In the genomic region with DNA sequence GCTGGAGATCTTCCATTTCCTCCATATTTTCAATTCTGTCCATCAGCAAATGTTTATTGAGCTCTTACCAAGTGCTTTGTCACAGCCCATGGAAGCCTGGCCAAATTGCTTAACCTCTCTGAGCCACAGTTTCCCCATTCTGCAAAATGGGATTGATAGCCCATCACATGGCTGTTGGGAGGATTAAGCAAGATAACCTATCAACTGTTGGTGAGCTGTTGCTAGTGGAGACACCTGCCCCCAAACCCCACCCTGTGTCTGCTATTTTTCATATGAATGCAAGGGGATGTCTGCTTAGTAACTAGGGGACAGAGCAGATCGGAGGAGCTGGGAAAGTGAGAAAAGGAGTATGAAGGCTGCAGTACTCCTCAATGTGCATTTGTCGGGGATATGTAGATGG, we compare ENCODE assay signal across 16 cellular contexts. TPM values are rescaled to one million over a fixed set of nuclear protein-coding genes. Genes with fewer than 3 reads are reported as not detected.
DNase-seq lines count a peak whose midpoint lies in the region; ATAC-seq and TF ChIP-seq lines count a peak whose summit lies in the region.
"Had no signal": no experiment of that assay in that cellular context is flagged by ENCODE, and none has a peak within 500 bp of the region (broad histone marks: within the 10 kb centered on the region; RNA-seq: fewer than 3 reads in every experiment).

No MANE protein-coding gene starts in this region.

- TF ChIP-seq CTCF in dorsolateral prefrontal cortex (IDR thresholded peaks at IDR 0.05 in 54 of 56, conservative IDR thresholded peaks at IDR 0.05 in 2 of 56; ENCODE audit: low read depth in 1 of 56, partially characterized antibody in 56 of 56) = no peak
- TF ChIP-seq CTCF in left lung (IDR thresholded peaks at IDR 0.05) = no peak

- no peaks in the 10 kb centered on the region for H3K27me3 Mint-ChIP-seq in activated naive CD4-positive, alpha-beta T cell treated with anti-CD3 and anti-CD28 coated beads, Interleukin-2, amount 50 U/mL, for 24 hours

- H3K27ac ChIP-seq in dorsolateral prefrontal cortex = peak overlapping the region in 35 of 59 donors; percentile 7 to 97 (median 45)
- peak overlapping the region; percentile 5 for H3K27ac ChIP-seq in temporal lobe (ENCODE audit: low read depth, low read length)
- H3K27ac ChIP-seq in left lung = no peak overlapping the region
- H3K27ac ChIP-seq: foreskin keratinocyte had no signal

- no peaks in the 10 kb centered on the region for H3K36me3 Mint-ChIP-seq in activated naive CD4-positive, alpha-beta T cell treated with anti-CD3 and anti-CD28 coated beads, Interleukin-2, amount 50 U/mL, for 24 hours

- H3K4me3 ChIP-seq in dorsolateral prefrontal cortex = no peak overlapping the region
- no peak overlapping the region for H3K4me3 ChIP-seq in left lung

- H3K36me3 ChIP-seq in left lung = no peaks in the 10 kb centered on the region

- H3K27me3 ChIP-seq in dorsolateral prefrontal cortex (no peaks in the 10 kb centered on the region), left lung (no peaks in the 10 kb centered on the region)
- H3K27me3 ChIP-seq: foreskin keratinocyte had no signal

- H3K9me3 Mint-ChIP-seq in activated naive CD4-positive, alpha-beta T cell treated with anti-CD3 and anti-CD28 coated beads, Interleukin-2, amount 50 U/mL, for 24 hours = no peaks in the 10 kb centered on the region

- ATAC-seq in left lung (no peak), GM18519 (IDR thresholded peaks at IDR 0.05; ENCODE audit: low FRiP score, unreplicated experiment) (no peak)
- ATAC-seq: foreskin keratinocyte had no signal

- H3K9me3 ChIP-seq in left lung = no peaks in the 10 kb centered on the region

- intact Hi-C loops in dorsolateral prefrontal cortex (cut with DNase I) (no loop called here), left lung (cut with DNase I) (no loop called here)

- peak overlapping the region; percentile 56 for H3K4me3 Mint-ChIP-seq in activated naive CD4-positive, alpha-beta T cell treated with anti-CD3 and anti-CD28 coated beads, Interleukin-2, amount 50 U/mL, for 24 hours

- H3K4me1 ChIP-seq in left lung = peaks cover 4 to 48% of the 10 kb centered on the region in 2 donors

- no peak for DNase-seq in activated naive CD4-positive, alpha-beta T cell treated with anti-CD3 and anti-CD28 coated beads, Interleukin-2, amount 50 U/mL, for 16 hours
- DNase-seq in OCI-M1 (lab: John Stamatoyannopoulos, UW) = peak; percentile 91
- DNase-seq in dorsolateral prefrontal cortex = no peak
- no peak for DNase-seq in HCEC 1CT
- no peak for DNase-seq in left lung
- DNase-seq: amniotic stem cell, dermis blood vessel endothelial cell, foreskin keratinocyte, kidney, NCI-H1092, Right ventricle myocardium superior, small intestine had no signal

- peaks cover 69% of the 10 kb centered on the region for H3K4me1 Mint-ChIP-seq in activated naive CD4-positive, alpha-beta T cell treated with anti-CD3 and anti-CD28 coated beads, Interleukin-2, amount 50 U/mL, for 24 hours

- peak overlapping the region; percentile 95 for H3K27ac Mint-ChIP-seq in activated naive CD4-positive, alpha-beta T cell treated with anti-CD3 and anti-CD28 coated beads, Interleukin-2, amount 50 U/mL, for 24 hours

RNA-seq across cellular contexts. Expression of gene CD34, which starts 38.3 kb away (rescaled TPM):
- 10 to 100 TPM in 99 of 120 experiments, 1 to 10 TPM in 21; 3.4 to 46.4 (median 15.4) TPM for total RNA-seq in dorsolateral prefrontal cortex
- 3.4 TPM for total RNA-seq in temporal lobe
- 10 to 100 TPM; 40.8 to 56.1 TPM for total RNA-seq in left lung
- total RNA-seq: NCI-H460 had no signal

Comparison
In these comparisons a context has a peak if more than half of its experiments do, and no peak if none do; other contexts are left out.
1. H3K27ac ChIP-seq: peak in dorsolateral prefrontal cortex (35 of 59) and temporal lobe (single experiment); none in left lung (0 of 2).